15 cellular contexts compared by ENCODE assay signal in the genomic region with DNA sequence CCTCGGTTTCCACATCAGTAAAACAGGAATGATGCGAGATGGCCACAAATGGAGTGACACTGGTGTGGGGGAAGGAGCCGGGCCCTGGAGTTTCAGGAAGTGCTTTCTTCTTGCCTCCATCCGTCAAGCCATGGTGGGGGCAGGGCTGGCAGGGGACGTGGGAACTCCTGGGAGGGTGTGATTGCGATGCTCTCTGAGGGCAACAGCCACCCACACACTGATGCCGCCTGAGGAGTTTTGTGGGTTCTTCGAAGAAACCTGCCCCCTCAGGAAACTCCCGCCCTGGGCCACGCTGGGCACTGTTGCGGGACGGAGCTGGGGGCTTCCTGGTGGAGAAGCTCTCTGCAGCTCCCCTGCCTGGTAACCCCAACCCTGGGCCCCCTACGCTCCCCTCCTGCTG. TPM values are rescaled to one million over a fixed set of nuclear protein-coding genes. Genes with fewer than 3 reads are reported as not detected.
DNase-seq lines count a peak whose midpoint lies in the region; ATAC-seq, FAIRE-seq and TF ChIP-seq lines count a peak whose summit lies in the region.
"Not testable (repeated sequence)": the region's sequence is repeated elsewhere in the genome, so short reads cannot be mapped to it uniquely, and the experiment has no call there.
"Had no signal": no experiment of that assay in that cellular context is flagged by ENCODE, and none has a peak within 500 bp of the region (broad histone marks: within the 10 kb centered on the region; RNA-seq: fewer than 3 reads in every experiment).

No MANE protein-coding gene starts in this region.

- not testable (repeated sequence) for TF ChIP-seq CTCF in activated CD8-positive, alpha-beta T cell treated with anti-CD3 and anti-CD28 coated beads for 36 hours (IDR thresholded peaks at IDR 0.05); body of pancreas (IDR thresholded peaks at IDR 0.05)

- not testable (repeated sequence) for H3K4me3 Mint-ChIP-seq in activated CD8-positive, alpha-beta T cell treated with anti-CD3 and anti-CD28 coated beads for 36 hours; naive thymus-derived CD4-positive, alpha-beta T cell

- DNase-seq in GM12891 (ENCODE audit: insufficient read length, low spot score); activated CD8-positive, alpha-beta T cell treated with anti-CD3 and anti-CD28 coated beads for 36 hours; body of pancreas; right cardiac atrium; naive thymus-derived CD4-positive, alpha-beta T cell; stimulated activated naive CD8-positive, alpha-beta T cell treated with anti-CD3 and anti-CD28 coated beads, Interleukin-15, Interleukin-2, amounts not matched to agents 100 U/mL and 50 U/mL, for 24 hours: not testable (repeated sequence)

- H3K27me3 ChIP-seq in body of pancreas; right cardiac atrium (ENCODE audit: control insufficient read depth, insufficient read depth); naive thymus-derived CD4-positive, alpha-beta T cell (ENCODE audit: control insufficient read depth in 2 of 2, insufficient read depth in 2 of 2, low read length in 2 of 2): not testable (repeated sequence)

- H3K9me3 Mint-ChIP-seq in activated CD8-positive, alpha-beta T cell treated with anti-CD3 and anti-CD28 coated beads for 36 hours; naive thymus-derived CD4-positive, alpha-beta T cell: not testable (repeated sequence)

- peak; percentile 16 for ATAC-seq in GM21619 (IDR thresholded peaks at IDR 0.05; ENCODE audit: unreplicated experiment)
- peak; percentile 17 for ATAC-seq in HG03432 (IDR thresholded peaks at IDR 0.05; ENCODE audit: unreplicated experiment)
- ATAC-seq in activated CD8-positive, alpha-beta T cell treated with anti-CD3 and anti-CD28 coated beads for 36 hours = peak; percentile 43
- ATAC-seq in body of pancreas = peak; percentile 13
- peak; percentile 2 to 24 for ATAC-seq in right cardiac atrium
- ATAC-seq in naive thymus-derived CD4-positive, alpha-beta T cell = peak; percentile 49
- peak; percentile 44 for ATAC-seq in stimulated activated naive CD8-positive, alpha-beta T cell treated with anti-CD3 and anti-CD28 coated beads, Interleukin-15, Interleukin-2, amounts not matched to agents 100 U/mL and 50 U/mL, for 24 hours

- not testable (repeated sequence) for H3K36me3 ChIP-seq in body of pancreas (replicated peaks in 1 of 2; ENCODE audit: insufficient read depth in 1 of 2, low read depth in 2 of 2); naive thymus-derived CD4-positive, alpha-beta T cell (ENCODE audit: control insufficient read depth in 2 of 3, insufficient read depth in 3 of 3, low read length in 3 of 3)

- H3K36me3 Mint-ChIP-seq in activated CD8-positive, alpha-beta T cell treated with anti-CD3 and anti-CD28 coated beads for 36 hours (ENCODE audit: low read depth); naive thymus-derived CD4-positive, alpha-beta T cell: not testable (repeated sequence)

- not testable (repeated sequence) for H3K9me3 ChIP-seq in body of pancreas; right cardiac atrium (ENCODE audit: control insufficient read depth, low read length); naive thymus-derived CD4-positive, alpha-beta T cell (ENCODE audit: control insufficient read depth in 2 of 3, low read length in 3 of 3)

- H3K4me3 ChIP-seq in body of pancreas; right cardiac atrium (ENCODE audit: low read length); naive thymus-derived CD4-positive, alpha-beta T cell (ENCODE audit: low read length): not testable (repeated sequence)

- CTCF ChIA-PET in activated CD8-positive, alpha-beta T cell treated with anti-CD3 and anti-CD28 coated beads for 36 hours (lab: Charles Lee); naive thymus-derived CD4-positive, alpha-beta T cell (lab: Charles Lee): not testable (repeated sequence)

- not testable (repeated sequence) for H3K4me1 ChIP-seq in body of pancreas; right cardiac atrium (ENCODE audit: control insufficient read depth, insufficient read depth, low read length); naive thymus-derived CD4-positive, alpha-beta T cell (ENCODE audit: control insufficient read depth in 2 of 2, insufficient read depth in 2 of 2, low read length in 2 of 2)

- FAIRE-seq in GM12891 (lab: Jason Lieb, UNC) = peak; percentile 89

- not testable (repeated sequence) for H3K27ac Mint-ChIP-seq in activated CD8-positive, alpha-beta T cell treated with anti-CD3 and anti-CD28 coated beads for 36 hours; naive thymus-derived CD4-positive, alpha-beta T cell

- H3K27me3 Mint-ChIP-seq in activated CD8-positive, alpha-beta T cell treated with anti-CD3 and anti-CD28 coated beads for 36 hours; naive thymus-derived CD4-positive, alpha-beta T cell: not testable (repeated sequence)

- POLR2A ChIA-PET in activated CD8-positive, alpha-beta T cell treated with anti-CD3 and anti-CD28 coated beads for 36 hours (lab: Charles Lee); naive thymus-derived CD4-positive, alpha-beta T cell (lab: Charles Lee): not testable (repeated sequence)

- WGBS in body of pancreas, 2 donors = no CpG with 5 or more reads among the region's 13 CpGs
- WGBS in right cardiac atrium = no CpG with 5 or more reads among the region's 13 CpGs

- intact Hi-C loops in activated CD8-positive, alpha-beta T cell treated with anti-CD3 and anti-CD28 coated beads for 36 hours (cut with micrococcal nuclease); body of pancreas (cut with DNase I); right cardiac atrium (cut with DNase I); naive thymus-derived CD4-positive, alpha-beta T cell (cut with micrococcal nuclease): not testable (repeated sequence)

- not testable (repeated sequence) for H3K4me1 Mint-ChIP-seq in activated CD8-positive, alpha-beta T cell treated with anti-CD3 and anti-CD28 coated beads for 36 hours (ENCODE audit: low read depth); naive thymus-derived CD4-positive, alpha-beta T cell

- H3K27ac ChIP-seq in body of pancreas; right cardiac atrium (ENCODE audit: low read length); naive thymus-derived CD4-positive, alpha-beta T cell (ENCODE audit: low read depth, low read length): not testable (repeated sequence)

- TF ChIP-seq POLR2A in GM12891 (IDR thresholded peaks at IDR 0.05; ENCODE audit: low read depth, low read length); body of pancreas (IDR thresholded peaks at IDR 0.05): not testable (repeated sequence)

RNA-seq across cellular contexts. Expression of a gene that starts 8.0 kb away (rescaled TPM):
- polyA plus RNA-seq in GM12891 (2012; ENCODE audit: low read depth, missing spikeins) = 13.3 TPM
- total RNA-seq in activated CD8-positive, alpha-beta T cell treated with anti-CD3 and anti-CD28 coated beads for 36 hours = 1 to 10 TPM; 5.1 to 6.5 TPM
- total RNA-seq in body of pancreas (not detected), right cardiac atrium (1 to 10 TPM in 3 of 4 donors, under 1 TPM in 1; 0.76 to 2.5 (median 1.5) TPM)
- 1.1 TPM for polyA plus RNA-seq in right cardiac atrium
- total RNA-seq in naive thymus-derived CD4-positive, alpha-beta T cell = 100 to 1,000 TPM in 2 of 5 experiments, 10 to 100 TPM in 3; 25.1 to 105 (median 32.8) TPM
- polyA plus RNA-seq in naive thymus-derived CD4-positive, alpha-beta T cell = 1 to 10 TPM; 3.9 TPM
- total RNA-seq: Caco-2, H1, HepG2, HT-29, NCI-H460, RPMI7951, SJSA1 had no signal
